ENCODE assay signal across 9 cellular contexts in the genomic region with DNA sequence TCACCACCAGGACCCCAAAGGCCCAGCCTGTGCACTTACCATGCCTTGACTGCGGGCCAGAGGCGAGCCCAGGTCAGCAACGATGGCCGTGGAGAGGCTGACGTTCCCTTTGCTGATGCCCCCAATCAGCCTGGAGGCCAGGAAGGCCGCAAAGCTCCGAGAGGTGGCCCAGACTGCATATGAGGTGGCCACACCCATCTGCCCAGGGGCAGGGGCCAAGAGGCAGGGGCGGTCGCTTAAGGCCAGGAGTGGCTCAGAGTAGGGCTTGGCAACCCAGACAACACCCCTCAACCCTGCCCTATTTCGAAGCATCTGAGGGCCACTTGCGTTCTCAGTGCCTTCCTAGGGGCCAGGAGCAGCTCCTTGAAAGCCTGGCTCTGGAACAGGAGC. TPM values are rescaled to one million over a fixed set of nuclear protein-coding genes. Genes with fewer than 3 reads are reported as not detected.
DNase-seq lines count a peak whose midpoint lies in the region; ATAC-seq, FAIRE-seq and TF ChIP-seq lines count a peak whose summit lies in the region.
"Had no signal": no experiment of that assay in that cellular context is flagged by ENCODE, and none has a peak within 500 bp of the region (broad histone marks: within the 10 kb centered on the region; RNA-seq: fewer than 3 reads in every experiment).

No MANE protein-coding gene starts in this region.

- in situ Hi-C loops in HepG2 (cut with HindIII; ENCODE audit: extremely low pct_ligation_motif_present, low pct_unique_long_range_greater_than_20kb), result no loop called here

- H4K20me1 ChIP-seq in HepG2 (ENCODE audit: insufficient read depth, low read length), result peaks cover 12% of the 10 kb centered on the region; the same call in 1 of the 2 replicates

- no peak for TF ChIP-seq RAD21 in HepG2 (CRISPR knock-in tag; IDR thresholded peaks at IDR 0.05)

- POLR2A ChIA-PET in HepG2 (lab: Yijun Ruan, JAX), result no interaction called here

- no peak overlapping the region for H3K4me3 ChIP-seq in HepG2 (replicated peaks in 1 of 3; ENCODE audit: insufficient read depth in 1 of 3, low read depth in 2 of 3, low read length in 3 of 3)
- no peak overlapping the region for H3K4me3 ChIP-seq in tibial nerve

- no peaks in the 10 kb centered on the region for H3K9me3 ChIP-seq in HepG2 (ENCODE audit: low read length)
- no peaks in the 10 kb centered on the region for H3K9me3 ChIP-seq in tibial nerve

- H3K9ac ChIP-seq in HepG2 (ENCODE audit: insufficient read depth, low read depth, low read length), result no peak overlapping the region

- H3K27ac ChIP-seq in HepG2 (ENCODE audit: extremely low read length, insufficient read depth, low read length), result no peak overlapping the region
- peak overlapping the region in 3 of 4 donors; percentile 89 to 95 (median 95) for H3K27ac ChIP-seq in tibial nerve

- intact Hi-C loops in activated T-helper 2 cell treated with anti-CD3 and anti-CD28 coated beads, Interferon-gamma antibody, Interleukin-2, Interleukin-4, amounts not matched to agents 10 μg/mL and 5 μg/mL and 100 μg/mL, durations not matched to agents 14 hours and 24 hours and 36 hours (cut with micrococcal nuclease), result no loop called here
- intact Hi-C loops in HepG2 (cut with micrococcal nuclease; ENCODE audit: unreplicated experiment), result loop anchor here (10.0 kb wide), 1 partner anchor 68 kb away; no protein-coding TSS in a partner anchor

- no peak overlapping the region for H2AFZ ChIP-seq in HepG2 (ENCODE audit: low read length)

- H3K4me3 Mint-ChIP-seq in activated T-cell treated with anti-CD3 and anti-CD28 coated beads, Interleukin-2, amount 50 U/mL, for 72 hours, result peak overlapping the region; percentile 94 to 96
- peak overlapping the region; percentile 96 for H3K4me3 Mint-ChIP-seq in activated T-helper 2 cell treated with anti-CD3 and anti-CD28 coated beads, Interferon-gamma antibody, Interleukin-2, Interleukin-4, amounts not matched to agents 10 μg/mL and 5 μg/mL and 100 μg/mL, durations not matched to agents 14 hours and 24 hours and 36 hours (ENCODE audit: low read depth)

- FAIRE-seq in HepG2 (lab: Jason Lieb, UNC), result no peak
- FAIRE-seq: endometrium had no signal

- TF ChIP-seq EP300 in HepG2 (IDR thresholded peaks at IDR 0.05; ENCODE audit: low read depth in 2 of 2, low read length in 2 of 2) (no peak), HepG2 (CRISPR knock-in tag; IDR thresholded peaks at IDR 0.05; ENCODE audit: borderline replicate concordance) (no peak), tibial nerve (IDR thresholded peaks at IDR 0.05) (no peak)

- TF ChIP-seq CTCF in HepG2 (CRISPR knock-in tag; IDR thresholded peaks at IDR 0.05) (no peak), tibial nerve (IDR thresholded peaks at IDR 0.05) (no peak)

- H3K4me1 ChIP-seq in HepG2 (ENCODE audit: insufficient read depth, low read length) (peaks cover 45% of the 10 kb centered on the region), tibial nerve (peaks cover 0 to 65% (median 37%) of the 10 kb centered on the region in 4 donors)

- TF ChIP-seq POLR2A in HepG2 (IDR thresholded peaks at IDR 0.05; ENCODE audit: insufficient read depth in 1 of 2, low read depth in 2 of 2, low read length in 2 of 2) (no peak), tibial nerve (IDR thresholded peaks at IDR 0.05) (no peak)

- H3K4me1 Mint-ChIP-seq in activated T-cell treated with anti-CD3 and anti-CD28 coated beads, Interleukin-2, amount 50 U/mL, for 72 hours (ENCODE audit: low read depth), result peaks cover 38% of the 10 kb centered on the region
- peaks cover 31% of the 10 kb centered on the region for H3K4me1 Mint-ChIP-seq in activated T-helper 2 cell treated with anti-CD3 and anti-CD28 coated beads, Interferon-gamma antibody, Interleukin-2, Interleukin-4, amounts not matched to agents 10 μg/mL and 5 μg/mL and 100 μg/mL, durations not matched to agents 14 hours and 24 hours and 36 hours (ENCODE audit: low read depth)

- H3K36me3 ChIP-seq in HepG2 (replicated peaks in 1 of 2; ENCODE audit: control insufficient read depth in 1 of 2, insufficient read depth in 2 of 2, low read length in 2 of 2) (peaks cover 12 to 22% of the 10 kb centered on the region in 2 experiments; a peak in 4 of 5 replicates), tibial nerve (peaks cover 0 to 65% (median 18%) of the 10 kb centered on the region in 3 donors)

- H3K9me3 Mint-ChIP-seq in activated T-cell treated with anti-CD3 and anti-CD28 coated beads, Interleukin-2, amount 50 U/mL, for 72 hours, result no peaks in the 10 kb centered on the region
- no peaks in the 10 kb centered on the region for H3K9me3 Mint-ChIP-seq in activated T-helper 2 cell treated with anti-CD3 and anti-CD28 coated beads, Interferon-gamma antibody, Interleukin-2, Interleukin-4, amounts not matched to agents 10 μg/mL and 5 μg/mL and 100 μg/mL, durations not matched to agents 14 hours and 24 hours and 36 hours

- H3K4me2 ChIP-seq in HepG2 (ENCODE audit: low read depth, low read length), result no peak overlapping the region

- H3K36me3 Mint-ChIP-seq in activated T-cell treated with anti-CD3 and anti-CD28 coated beads, Interleukin-2, amount 50 U/mL, for 72 hours (ENCODE audit: insufficient read depth in 2 of 2), result peaks cover 10 to 13% of the 10 kb centered on the region in 2 donors
- H3K36me3 Mint-ChIP-seq in activated T-helper 2 cell treated with anti-CD3 and anti-CD28 coated beads, Interferon-gamma antibody, Interleukin-2, Interleukin-4, amounts not matched to agents 10 μg/mL and 5 μg/mL and 100 μg/mL, durations not matched to agents 14 hours and 24 hours and 36 hours (ENCODE audit: low read depth), result peaks cover 67% of the 10 kb centered on the region

- no TSS peak for BruUV-seq in HepG2 (replicated peaks; lab: Mats Ljungman, UMichigan)

- peak overlapping the region; percentile 98 for H3K27ac Mint-ChIP-seq in activated T-cell treated with anti-CD3 and anti-CD28 coated beads, Interleukin-2, amount 50 U/mL, for 72 hours
- peak overlapping the region; percentile 96 for H3K27ac Mint-ChIP-seq in activated T-helper 2 cell treated with anti-CD3 and anti-CD28 coated beads, Interferon-gamma antibody, Interleukin-2, Interleukin-4, amounts not matched to agents 10 μg/mL and 5 μg/mL and 100 μg/mL, durations not matched to agents 14 hours and 24 hours and 36 hours

- H3K79me2 ChIP-seq in HepG2 (ENCODE audit: insufficient read depth, low read length), result peaks cover 10% of the 10 kb centered on the region

- H3K27me3 Mint-ChIP-seq in activated T-cell treated with anti-CD3 and anti-CD28 coated beads, Interleukin-2, amount 50 U/mL, for 72 hours (ENCODE audit: low read depth), result no peaks in the 10 kb centered on the region
- no peaks in the 10 kb centered on the region for H3K27me3 Mint-ChIP-seq in activated T-helper 2 cell treated with anti-CD3 and anti-CD28 coated beads, Interferon-gamma antibody, Interleukin-2, Interleukin-4, amounts not matched to agents 10 μg/mL and 5 μg/mL and 100 μg/mL, durations not matched to agents 14 hours and 24 hours and 36 hours (ENCODE audit: low read depth)

- CTCF ChIA-PET in HepG2 (lab: Yijun Ruan, JAX; ENCODE audit: low intra/inter-chr PET ratio, low total read pairs), result no interaction called here

- no peak for DNase-seq in activated T-cell treated with anti-CD3 and anti-CD28 coated beads, Interleukin-2, amount 50 U/mL, for 72 hours
- no peak for DNase-seq in activated T-cell treated with anti-CD3 and anti-CD28 coated beads, Interleukin-2, amount 50 U/mL, for 1 hour
- DNase-seq in activated T-helper 2 cell treated with anti-CD3 and anti-CD28 coated beads, Interferon-gamma antibody, Interleukin-2, Interleukin-4, amounts not matched to agents 10 μg/mL and 5 μg/mL and 100 μg/mL, durations not matched to agents 14 hours and 24 hours and 36 hours (ENCODE audit: low spot score), result no peak
- no peak for DNase-seq in HepG2 (ENCODE audit: low spot score)
- no peak for DNase-seq in tibial nerve (ENCODE audit: low spot score in 2 of 2)
- no peak for DNase-seq in SW480 (ENCODE audit: low spot score)
- DNase-seq in stimulated activated CD4-positive, alpha-beta T cell treated with anti-CD3 and anti-CD28 coated beads, Interleukin-2, amount 100 ng/mL, for 48 hours, result no peak

- no peaks in the 10 kb centered on the region; a peak in 1 of 5 replicates for H3K27me3 ChIP-seq in HepG2 (ENCODE audit: control insufficient read depth in 1 of 2, insufficient read depth in 2 of 2, low read length in 2 of 2)
- H3K27me3 ChIP-seq in tibial nerve, result no peaks in the 10 kb centered on the region

- ATAC-seq in activated T-cell treated with anti-CD3 and anti-CD28 coated beads, Interleukin-2, amount 50 U/mL, for 72 hours (replicated peaks in 1 of 2), result no peak
- ATAC-seq in HepG2, result no peak
- ATAC-seq in GM18511 (IDR thresholded peaks at IDR 0.05; ENCODE audit: unreplicated experiment), result no peak

- WGBS in HepG2 (ENCODE audit: low lambda C conversion rate), result 96% methylated on average over 9 of the region's 11 CpGs
- 77 to 83% methylated on average over 10 to 11 of the region's 11 CpGs for WGBS in tibial nerve, 2 donors

RNA-seq across cellular contexts. Expression of a gene that starts 30.6 kb away (rescaled TPM):
- total RNA-seq in activated T-cell treated with anti-CD3 and anti-CD28 coated beads, Interleukin-2, amount 50 U/mL, for 72 hours, result 10 to 100 TPM; 72.0 to 75.8 TPM
- total RNA-seq in activated T-helper 2 cell treated with anti-CD3 and anti-CD28 coated beads, Interferon-gamma antibody, Interleukin-2, Interleukin-4, amounts not matched to agents 10 μg/mL and 5 μg/mL and 100 μg/mL, durations not matched to agents 14 hours and 24 hours and 36 hours, result 104 and 106 TPM in 2 replicates
- 47.9 and 63.4 TPM in 2 replicates for total RNA-seq in HepG2 (2016; rRNA removed; fragmentation: Illumina TruSeq; extraction: Trizol)
- total RNA-seq in HepG2 (2016; cell fraction: cytosol; rRNA removed; fragmentation: Illumina TruSeq; extraction: Trizol; ENCODE audit: low read depth), result 11.5 and 13.9 TPM in 2 replicates
- total RNA-seq in HepG2 (2016; cell fraction: insoluble cytoplasmic fraction; rRNA removed; fragmentation: Illumina TruSeq; extraction: Trizol), result 48.3 and 54.0 TPM in 2 replicates
- total RNA-seq in HepG2 (2016; cell fraction: membrane; rRNA removed; fragmentation: Illumina TruSeq; extraction: Trizol), result 23.0 and 27.1 TPM in 2 replicates
- total RNA-seq in HepG2 (2016; cell fraction: nucleus; rRNA removed; fragmentation: Illumina TruSeq; extraction: Trizol), result 25.4 and 26.5 TPM in 2 replicates
- polyA plus RNA-seq in HepG2 (2011; rRNA removed), result 6.8 and 6.9 TPM in 2 replicates
- 4.8 and 5.2 TPM in 2 replicates for polyA plus RNA-seq in HepG2 (2011; cell fraction: cytosol; rRNA removed)
- polyA plus RNA-seq in HepG2 (2011; cell fraction: nucleus; rRNA removed), result 8.6 and 9.1 TPM in 2 replicates
- polyA plus RNA-seq in HepG2 (2012), result 23.7 and 25.5 TPM in 2 replicates
- 5.0 and 6.7 TPM in 2 replicates for polyA plus RNA-seq in HepG2 (2016; cell fraction: cytosol; fragmentation: Illumina TruSeq; extraction: Trizol; ENCODE audit: low read depth)
- 48.2 and 58.0 TPM in 2 replicates for polyA plus RNA-seq in HepG2 (2016; cell fraction: insoluble cytoplasmic fraction; fragmentation: Illumina TruSeq; extraction: Trizol; ENCODE audit: low read depth)
- 12.7 and 14.5 TPM in 2 replicates for polyA plus RNA-seq in HepG2 (2016; cell fraction: membrane; fragmentation: Illumina TruSeq; extraction: Trizol; ENCODE audit: low read depth)
- 36.4 and 41.5 TPM in 2 replicates for polyA plus RNA-seq in HepG2 (2016; cell fraction: nucleus; fragmentation: Illumina TruSeq; extraction: Trizol; ENCODE audit: insufficient read depth, low read depth)
- polyA minus RNA-seq in HepG2 (2011; rRNA and poly(A)+ RNA removed; ENCODE audit: low replicate concordance), result 7.1 and 9.6 TPM in 2 replicates
- 10.4 and 14.8 TPM in 2 replicates for polyA minus RNA-seq in HepG2 (2011; cell fraction: cytosol; rRNA and poly(A)+ RNA removed)
- 10.0 and 12.2 TPM in 2 replicates for polyA minus RNA-seq in HepG2 (2011; cell fraction: nucleus; rRNA and poly(A)+ RNA removed)
- total RNA-seq in tibial nerve, result 10 to 100 TPM; 18.2 to 39.6 (median 26.8) TPM

RNA-seq across cellular contexts. Expression of a gene that starts 30.8 kb away (rescaled TPM):
- 1 to 10 TPM; 3.8 to 5.5 TPM for total RNA-seq in activated T-cell treated with anti-CD3 and anti-CD28 coated beads, Interleukin-2, amount 50 U/mL, for 72 hours
- 4.5 and 4.6 TPM in 2 replicates for total RNA-seq in activated T-helper 2 cell treated with anti-CD3 and anti-CD28 coated beads, Interferon-gamma antibody, Interleukin-2, Interleukin-4, amounts not matched to agents 10 μg/mL and 5 μg/mL and 100 μg/mL, durations not matched to agents 14 hours and 24 hours and 36 hours
- total RNA-seq in HepG2 (2016; rRNA removed; fragmentation: Illumina TruSeq; extraction: Trizol) (2.0 and 2.5 TPM in 2 replicates), tibial nerve (10 to 100 TPM in 1 of 4 donors, 1 to 10 TPM in 3; 6.1 to 15.1 (median 9.3) TPM)
- 1.9 and 2.1 TPM in 2 replicates for total RNA-seq in HepG2 (2016; cell fraction: cytosol; rRNA removed; fragmentation: Illumina TruSeq; extraction: Trizol; ENCODE audit: low read depth)
- 2.5 and 3.1 TPM in 2 replicates for total RNA-seq in HepG2 (2016; cell fraction: insoluble cytoplasmic fraction; rRNA removed; fragmentation: Illumina TruSeq; extraction: Trizol)
- 4.7 and 4.9 TPM in 2 replicates for total RNA-seq in HepG2 (2016; cell fraction: membrane; rRNA removed; fragmentation: Illumina TruSeq; extraction: Trizol)
- total RNA-seq in HepG2 (2016; cell fraction: nucleus; rRNA removed; fragmentation: Illumina TruSeq; extraction: Trizol), result 1.2 and 1.4 TPM in 2 replicates
- polyA plus RNA-seq in HepG2 (2011; rRNA removed), result 1.6 and 1.8 TPM in 2 replicates
- 1.2 TPM in 2 replicates for polyA plus RNA-seq in HepG2 (2011; cell fraction: cytosol; rRNA removed)
- polyA plus RNA-seq in HepG2 (2011; cell fraction: nucleus; rRNA removed), result 1.2 and 1.3 TPM in 2 replicates
- 1.5 and 1.7 TPM in 2 replicates for polyA plus RNA-seq in HepG2 (2012)
- 2.8 TPM in 2 replicates for polyA plus RNA-seq in HepG2 (2016; cell fraction: cytosol; fragmentation: Illumina TruSeq; extraction: Trizol; ENCODE audit: low read depth)
- 3.0 TPM in 2 replicates for polyA plus RNA-seq in HepG2 (2016; cell fraction: insoluble cytoplasmic fraction; fragmentation: Illumina TruSeq; extraction: Trizol; ENCODE audit: low read depth)
- 4.7 TPM in 2 replicates for polyA plus RNA-seq in HepG2 (2016; cell fraction: membrane; fragmentation: Illumina TruSeq; extraction: Trizol; ENCODE audit: low read depth)
- polyA plus RNA-seq in HepG2 (2016; cell fraction: nucleus; fragmentation: Illumina TruSeq; extraction: Trizol; ENCODE audit: insufficient read depth, low read depth), result 2.1 and 2.8 TPM in 2 replicates
- 2.6 and 2.7 TPM in 2 replicates for polyA minus RNA-seq in HepG2 (2011; rRNA and poly(A)+ RNA removed; ENCODE audit: low replicate concordance)
- polyA minus RNA-seq in HepG2 (2011; cell fraction: cytosol; rRNA and poly(A)+ RNA removed), result 0.88 and 1.4 TPM in 2 replicates
- polyA minus RNA-seq in HepG2 (2011; cell fraction: nucleus; rRNA and poly(A)+ RNA removed), result 1.4 and 3.2 TPM in 2 replicates
